In the genomic region with DNA sequence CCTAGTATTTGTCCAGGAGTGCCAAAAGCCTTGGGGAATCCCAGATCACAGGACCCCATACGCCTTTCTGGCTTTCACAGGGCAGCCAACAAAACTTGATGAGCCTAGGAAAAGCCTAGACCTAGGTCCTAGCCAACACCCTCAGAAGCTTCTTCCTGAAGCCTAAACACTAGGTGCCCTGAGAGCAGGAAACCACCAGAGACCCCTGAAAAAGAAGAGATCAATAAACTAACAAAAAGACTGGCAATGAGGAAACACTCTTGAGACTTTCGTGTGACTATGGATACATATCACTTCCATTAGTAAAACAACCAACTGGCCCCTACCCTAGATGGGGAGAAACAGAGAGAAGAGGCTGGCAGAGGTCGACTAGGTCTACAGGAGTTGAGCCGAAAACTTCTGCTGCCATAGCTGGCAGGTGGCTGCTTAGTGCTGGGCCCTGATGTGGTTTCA, we compare ENCODE assay signal across 8 cellular contexts. TPM values are rescaled to one million over a fixed set of nuclear protein-coding genes. Genes with fewer than 3 reads are reported as not detected.
DNase-seq lines count a peak whose midpoint lies in the region; ATAC-seq and TF ChIP-seq lines count a peak whose summit lies in the region.

No MANE protein-coding gene starts in this region.

- H3K27ac ChIP-seq in heart left ventricle (peak overlapping the region in 7 of 12 donors; percentile 29 to 98 (median 96)), mesendoderm (ENCODE audit: low read depth, low read length) (no peak overlapping the region), upper lobe of left lung (peak overlapping the region; percentile 14 to 95 (median 62))

- peak overlapping the region in 10 of 12 donors; percentile 62 to 96 (median 80) for H3K4me3 ChIP-seq in heart left ventricle
- peak overlapping the region; percentile 94 for H3K4me3 ChIP-seq in adipocyte (ENCODE audit: low read length)
- H3K4me3 ChIP-seq in mesendoderm (ENCODE audit: low read length), result no peak overlapping the region
- peak overlapping the region in 3 of 4 donors; percentile 72 to 95 (median 94) for H3K4me3 ChIP-seq in upper lobe of left lung

- no peak overlapping the region for H3K23ac ChIP-seq in mesendoderm (ENCODE audit: low read length)

- intact Hi-C loops in heart left ventricle (cut with DNase I) (loop anchor here in 3 of 10 donors (1.0 to 10.0 kb wide), 4 partner anchors 33 to 61 kb away; partner anchors contain the start of genes IKZF3 (in 1 of the 3), PSMD3 (in 1 of the 3) and ZPBP2 (in 1 of the 3)), Right ventricle myocardium superior (cut with DNase I) (no loop called here)

- peaks cover 9% of the 10 kb centered on the region for H3K79me2 ChIP-seq in mesendoderm (ENCODE audit: control insufficient read depth, insufficient read depth, low read length)

- H3K4me1 ChIP-seq in heart left ventricle (peaks cover 6 to 80% (median 49%) of the 10 kb centered on the region in 12 donors), adipocyte (ENCODE audit: control insufficient read depth, insufficient read depth, low read length) (peaks cover 68% of the 10 kb centered on the region), mesendoderm (ENCODE audit: control insufficient read depth, low read depth, low read length) (peaks cover 9% of the 10 kb centered on the region), upper lobe of left lung (peaks cover 34 to 58% (median 48%) of the 10 kb centered on the region in 4 donors)

- H3K18ac ChIP-seq in mesendoderm (ENCODE audit: low read length), result no peak overlapping the region

- H3K9ac ChIP-seq in adipocyte (ENCODE audit: low read length) (peak overlapping the region; percentile 89), mesendoderm (ENCODE audit: low read length) (no peak overlapping the region)

- WGBS in heart left ventricle, 4 donors, result 31 to 50% (median 41%) methylated on average over 4 of the region's 4 CpGs
- WGBS in mesendoderm (ENCODE audit: extremely low coverage, insufficient coverage, low lambda C conversion rate), result no CpG with 5 or more reads among the region's 4 CpGs
- 29 to 32% methylated on average over 4 of the region's 4 CpGs for WGBS in upper lobe of left lung, 2 donors

- peak overlapping the region; percentile 86 for H3K56ac ChIP-seq in mesendoderm (ENCODE audit: low read length)

- TF ChIP-seq CTCF in heart left ventricle (IDR thresholded peaks at IDR 0.05), result no peak
- no peak for TF ChIP-seq CTCF in upper lobe of left lung (IDR thresholded peaks at IDR 0.05)

- H3K9me3 ChIP-seq in heart left ventricle, result no peaks in the 10 kb centered on the region
- H3K9me3 ChIP-seq in adipocyte (ENCODE audit: control insufficient read depth, low read length), result no peaks in the 10 kb centered on the region
- no peaks in the 10 kb centered on the region for H3K9me3 ChIP-seq in upper lobe of left lung

- TF ChIP-seq EP300 in upper lobe of left lung (IDR thresholded peaks at IDR 0.05), result no peak

- H2BK120ac ChIP-seq in mesendoderm (ENCODE audit: low read depth, low read length), result no peak overlapping the region

- no peak overlapping the region for H2AK5ac ChIP-seq in mesendoderm (ENCODE audit: low read length)

- no peaks in the 10 kb centered on the region for H3K27me3 ChIP-seq in heart left ventricle
- no peaks in the 10 kb centered on the region for H3K27me3 ChIP-seq in adipocyte (replicated peaks; ENCODE audit: control insufficient read depth, insufficient read depth, low read length)
- no peaks in the 10 kb centered on the region for H3K27me3 ChIP-seq in mesendoderm (ENCODE audit: insufficient read depth, low read length, poor library complexity)
- no peaks in the 10 kb centered on the region for H3K27me3 ChIP-seq in upper lobe of left lung

- H4K8ac ChIP-seq in mesendoderm (ENCODE audit: low read depth, low read length), result no peak overlapping the region

- ATAC-seq in heart left ventricle (no peak), Right ventricle myocardium superior (ENCODE audit: poor library complexity) (no peak), upper lobe of left lung (ENCODE audit: low FRiP score in 2 of 2) (no peak), GM18505 (IDR thresholded peaks at IDR 0.05; ENCODE audit: unreplicated experiment) (no peak), GM19463 (IDR thresholded peaks at IDR 0.05; ENCODE audit: unreplicated experiment) (no peak)

- peaks cover 0 to 31% (median 29%) of the 10 kb centered on the region in 9 donors for H3K36me3 ChIP-seq in heart left ventricle
- H3K36me3 ChIP-seq in adipocyte (ENCODE audit: control insufficient read depth, insufficient read depth, low read length, severe bottlenecking), result peaks cover 29% of the 10 kb centered on the region
- no peaks in the 10 kb centered on the region for H3K36me3 ChIP-seq in mesendoderm (ENCODE audit: control insufficient read depth, insufficient read depth, low read length)
- peaks cover 16 to 30% (median 28%) of the 10 kb centered on the region in 4 donors for H3K36me3 ChIP-seq in upper lobe of left lung

- no peak overlapping the region for H4K5ac ChIP-seq in mesendoderm (ENCODE audit: low read length)

- no peak overlapping the region for H2BK5ac ChIP-seq in mesendoderm (ENCODE audit: low read length)

- no peak overlapping the region for H3K4ac ChIP-seq in mesendoderm (ENCODE audit: low read depth, low read length)

- no peak overlapping the region for H3K4me2 ChIP-seq in mesendoderm (ENCODE audit: low read length)

- no peak overlapping the region for H2BK15ac ChIP-seq in mesendoderm (replicated peaks; ENCODE audit: low read depth)

- H3K79me1 ChIP-seq in mesendoderm (ENCODE audit: low read length), result peaks cover 11% of the 10 kb centered on the region

- TF ChIP-seq POLR2A in heart left ventricle (IDR thresholded peaks at IDR 0.05) (no peak), upper lobe of left lung (IDR thresholded peaks at IDR 0.05) (no peak), GM18505 (IDR thresholded peaks at IDR 0.05; ENCODE audit: borderline replicate concordance, extremely low read depth, insufficient read depth, insufficient read length) (no peak)

- DNase-seq in heart left ventricle (no peak), Right ventricle myocardium superior (no peak), adipocyte (ENCODE audit: low read depth) (no peak), mesendoderm (no peak), upper lobe of left lung (no peak), Kasumi-1 (lab: John Stamatoyannopoulos, UW) (no peak)

RNA-seq across cellular contexts. Expression of gene ORMDL3, which starts 1.2 kb away (rescaled TPM):
- total RNA-seq in heart left ventricle, result 100 to 1,000 TPM in 1 of 9 donors, 10 to 100 TPM in 8; 40.0 to 111 (median 59.2) TPM
- 10 to 100 TPM; 49.9 to 64.0 TPM for polyA plus RNA-seq in heart left ventricle
- total RNA-seq in Right ventricle myocardium superior, result 37.5 TPM
- 111 TPM for polyA plus RNA-seq in mesendoderm (2013, experiment 1 of 2)
- 101 TPM for polyA plus RNA-seq in mesendoderm (2013, experiment 2 of 2)
- total RNA-seq in upper lobe of left lung, result 10 to 100 TPM; 69.9 to 99.6 (median 82.7) TPM

RNA-seq across cellular contexts. Expression of gene LRRC3C, which starts 1.4 kb away (rescaled TPM):
- total RNA-seq in heart left ventricle, result not detected
- not detected for polyA plus RNA-seq in heart left ventricle
- total RNA-seq in Right ventricle myocardium superior, result not detected
- not detected for polyA plus RNA-seq in mesendoderm (2013, experiment 1 of 2)
- not detected for polyA plus RNA-seq in mesendoderm (2013, experiment 2 of 2)
- not detected for total RNA-seq in upper lobe of left lung

RNA-seq across cellular contexts. Expression of gene GSDMB, which starts 7.7 kb away (rescaled TPM):
- total RNA-seq in heart left ventricle (1 to 10 TPM; 1.6 to 5.3 (median 2.8) TPM), Right ventricle myocardium superior (1.8 TPM), upper lobe of left lung (10 to 100 TPM in 3 of 6 donors, 1 to 10 TPM in 3; 5.6 to 73.3 (median 17.8) TPM)
- polyA plus RNA-seq in heart left ventricle, result 1 to 10 TPM; 2.0 to 4.7 TPM
- polyA plus RNA-seq in mesendoderm (2013, experiment 1 of 2), result 3.1 TPM
- 2.6 TPM for polyA plus RNA-seq in mesendoderm (2013, experiment 2 of 2)

RNA-seq across cellular contexts. Expression of gene GSDMA, which starts 36.6 kb away (rescaled TPM):
- total RNA-seq in heart left ventricle, result 1 to 10 TPM in 2 of 9 donors, under 1 TPM in 5, not detected in 2; 0.35 to 3.7 (median 0.52) TPM
- polyA plus RNA-seq in heart left ventricle, result under 1 TPM in 1 of 2 donors, not detected in 1; 0.08 TPM
- 0.40 TPM for total RNA-seq in Right ventricle myocardium superior
- polyA plus RNA-seq in mesendoderm (2013, experiment 1 of 2), result not detected
- polyA plus RNA-seq in mesendoderm (2013, experiment 2 of 2), result not detected
- under 1 TPM in 4 of 6 donors, not detected in 2; 0.14 to 0.61 (median 0.51) TPM for total RNA-seq in upper lobe of left lung

RNA-seq across cellular contexts. Expression of gene PSMD3, which starts 54.4 kb away (rescaled TPM):
- 100 to 1,000 TPM in 2 of 9 donors, 10 to 100 TPM in 7; 68.9 to 117 (median 83.3) TPM for total RNA-seq in heart left ventricle
- polyA plus RNA-seq in heart left ventricle, result 100 to 1,000 TPM in 1 of 2 donors, 10 to 100 TPM in 1; 72.6 to 142 TPM
- 88.0 TPM for total RNA-seq in Right ventricle myocardium superior
- polyA plus RNA-seq in mesendoderm (2013, experiment 1 of 2), result 159 TPM
- 159 TPM for polyA plus RNA-seq in mesendoderm (2013, experiment 2 of 2)
- 100 to 1,000 TPM in 2 of 6 donors, 10 to 100 TPM in 4; 55.5 to 117 (median 78.8) TPM for total RNA-seq in upper lobe of left lung
